ENCODE assay signal across 8 cellular contexts in genomic region chr12:57459055-57459749, GRCh38. TPM values are rescaled to one million over a fixed set of nuclear protein-coding genes. Genes with fewer than 3 reads are reported as not detected.
DNase-seq lines count a peak whose midpoint lies in the region; ATAC-seq and TF ChIP-seq lines count a peak whose summit lies in the region.

No MANE protein-coding gene starts in this region.

- H3K36me3 ChIP-seq in liver (ENCODE audit: control insufficient read depth in 4 of 4, insufficient read depth in 3 of 4, low read depth in 1 of 4, low read length in 3 of 4): no peaks in the 10 kb centered on the region

- WGBS in liver: under 1% methylated on average over 24 of the region's 24 CpGs

- peak; percentile 81 to 85 for TF ChIP-seq RAD21 in liver (IDR thresholded peaks at IDR 0.05)

- H3K27me3 ChIP-seq in liver (ENCODE audit: control insufficient read depth in 4 of 4, insufficient read depth in 4 of 4, low read length in 3 of 4): no peaks in the 10 kb centered on the region

- DNase-seq in C1 segment of cervical spinal cord (lab: John Stamatoyannopoulos, UW) (peak; percentile 34 to 88 (median 82)), NCI-H526 treated with DMSO at 0.1 percent for 48 hours (lab: John Stamatoyannopoulos, UW) (peak; percentile 86), dermis microvascular lymphatic vessel endothelial cell (ENCODE audit: low read depth in 2 of 2) (peak; percentile 82 to 95)
- DNase-seq in activated CD4-positive, alpha-beta T cell treated with anti-CD3 and anti-CD28 coated beads, Interleukin-2, amount 50 U/mL, for 1 hour: peak; percentile 93
- DNase-seq in stimulated activated CD4-positive, alpha-beta T cell treated with anti-CD3 and anti-CD28 coated beads, Interleukin-4, amount 100 ng/mL, for 1 hour: peak; percentile 94

- peak overlapping the region; percentile 94 to 96 for H3K27ac ChIP-seq in liver (ENCODE audit: low read depth in 1 of 2, low read length in 2 of 2)

- peak overlapping the region; percentile 72 to 87 for H3K9ac ChIP-seq in liver (ENCODE audit: low read depth in 1 of 2, low read length in 2 of 2)

- H3K9me3 ChIP-seq in liver (ENCODE audit: control insufficient read depth in 4 of 4, low read length in 3 of 4): no peaks in the 10 kb centered on the region

- ATAC-seq in GM19328 (IDR thresholded peaks at IDR 0.05; ENCODE audit: unreplicated experiment) (peak; percentile 49), HG03520 (IDR thresholded peaks at IDR 0.05; ENCODE audit: unreplicated experiment) (peak; percentile 57)

- H3K4me3 ChIP-seq in liver (ENCODE audit: low read depth in 1 of 3, low read length in 3 of 3): peak overlapping the region; percentile 45 to 80 (median 67)

- peaks cover 7 to 41% (median 23%) of the 10 kb centered on the region in 4 donors for H3K4me1 ChIP-seq in liver (ENCODE audit: control insufficient read depth in 4 of 4, insufficient read depth in 4 of 4, low read length in 3 of 4)

- TF ChIP-seq CTCF in liver (IDR thresholded peaks at IDR 0.05; ENCODE audit: low read depth, low read length, missing input control): peak; percentile 89

TF ChIP-seq in liver, 16 proteins besides CTCF, POLR2A, EP300 and RAD21:
- TF ChIP-seq FOXA2 (IDR thresholded peaks at IDR 0.05) (no peak), HNF4G (IDR thresholded peaks at IDR 0.05) (no peak), RXRA (IDR thresholded peaks at IDR 0.05) (peak in 1 of 2 donors; percentile 3), HNF4A (conservative IDR thresholded peaks at IDR 0.05) (peak in 1 of 2 donors; percentile 7), MAX (IDR thresholded peaks at IDR 0.05) (no peak), GABPA (IDR thresholded peaks at IDR 0.05 in 1 of 2, conservative IDR thresholded peaks at IDR 0.05 in 1 of 2) (no peak), ZBTB33 (IDR thresholded peaks at IDR 0.05) (no peak), JUND (IDR thresholded peaks at IDR 0.05) (peak in 1 of 2 donors; percentile 35), NR2F2 (IDR thresholded peaks at IDR 0.05) (peak; percentile 24), ATF3 (IDR thresholded peaks at IDR 0.05) (no peak), EGR1 (IDR thresholded peaks at IDR 0.05; ENCODE audit: low read depth in 2 of 2) (peak in 1 of 2 donors; percentile 11), SP1 (IDR thresholded peaks at IDR 0.05) (no peak), YY1 (IDR thresholded peaks at IDR 0.05) (no peak), FOXA1 (IDR thresholded peaks at IDR 0.05) (no peak), TAF1 (conservative IDR thresholded peaks at IDR 0.05) (no peak)
- TF ChIP-seq, protein P1, sequence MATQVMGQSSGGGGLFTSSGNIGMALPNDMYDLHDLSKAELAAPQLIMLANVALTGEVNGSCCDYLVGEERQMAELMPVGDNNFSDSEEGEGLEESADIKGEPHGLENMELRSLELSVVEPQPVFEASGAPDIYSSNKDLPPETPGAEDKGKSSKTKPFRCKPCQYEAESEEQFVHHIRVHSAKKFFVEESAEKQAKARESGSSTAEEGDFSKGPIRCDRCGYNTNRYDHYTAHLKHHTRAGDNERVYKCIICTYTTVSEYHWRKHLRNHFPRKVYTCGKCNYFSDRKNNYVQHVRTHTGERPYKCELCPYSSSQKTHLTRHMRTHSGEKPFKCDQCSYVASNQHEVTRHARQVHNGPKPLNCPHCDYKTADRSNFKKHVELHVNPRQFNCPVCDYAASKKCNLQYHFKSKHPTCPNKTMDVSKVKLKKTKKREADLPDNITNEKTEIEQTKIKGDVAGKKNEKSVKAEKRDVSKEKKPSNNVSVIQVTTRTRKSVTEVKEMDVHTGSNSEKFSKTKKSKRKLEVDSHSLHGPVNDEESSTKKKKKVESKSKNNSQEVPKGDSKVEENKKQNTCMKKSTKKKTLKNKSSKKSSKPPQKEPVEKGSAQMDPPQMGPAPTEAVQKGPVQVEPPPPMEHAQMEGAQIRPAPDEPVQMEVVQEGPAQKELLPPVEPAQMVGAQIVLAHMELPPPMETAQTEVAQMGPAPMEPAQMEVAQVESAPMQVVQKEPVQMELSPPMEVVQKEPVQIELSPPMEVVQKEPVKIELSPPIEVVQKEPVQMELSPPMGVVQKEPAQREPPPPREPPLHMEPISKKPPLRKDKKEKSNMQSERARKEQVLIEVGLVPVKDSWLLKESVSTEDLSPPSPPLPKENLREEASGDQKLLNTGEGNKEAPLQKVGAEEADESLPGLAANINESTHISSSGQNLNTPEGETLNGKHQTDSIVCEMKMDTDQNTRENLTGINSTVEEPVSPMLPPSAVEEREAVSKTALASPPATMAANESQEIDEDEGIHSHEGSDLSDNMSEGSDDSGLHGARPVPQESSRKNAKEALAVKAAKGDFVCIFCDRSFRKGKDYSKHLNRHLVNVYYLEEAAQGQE (IDR thresholded peaks at IDR 0.05): peak; percentile 24

RNA-seq across cellular contexts. Expression of gene GLI1, which starts 0.4 kb away (rescaled TPM):
- under 0.01 TPM in 1 of 2 replicates, not detected in the other for total RNA-seq in dermis microvascular lymphatic vessel endothelial cell
- total RNA-seq in liver: under 1 TPM; 0.09 to 0.25 TPM
- polyA plus RNA-seq in liver: under 1 TPM; 0.23 to 0.44 TPM

RNA-seq across cellular contexts. Expression of gene INHBE, which starts 4.1 kb away (rescaled TPM):
- total RNA-seq in dermis microvascular lymphatic vessel endothelial cell (not detected in 2 replicates), liver (100 to 1,000 TPM in 1 of 2 donors, 10 to 100 TPM in 1; 17.6 to 181 TPM)
- polyA plus RNA-seq in liver: 100 to 1,000 TPM in 1 of 2 donors, 10 to 100 TPM in 1; 82.5 to 137 TPM

RNA-seq across cellular contexts. Expression of gene ARHGAP9, which starts 20.5 kb away (rescaled TPM):
- 0.13 TPM in 1 of 2 replicates, not detected in the other for total RNA-seq in dermis microvascular lymphatic vessel endothelial cell
- total RNA-seq in liver: 10 to 100 TPM in 1 of 2 donors, 1 to 10 TPM in 1; 7.7 to 12.0 TPM
- 1 to 10 TPM; 3.0 to 6.5 TPM for polyA plus RNA-seq in liver

RNA-seq across cellular contexts. Expression of gene INHBC, which starts 24.6 kb away (rescaled TPM):
- total RNA-seq in dermis microvascular lymphatic vessel endothelial cell (not detected in 2 replicates), liver (100 to 1,000 TPM in 1 of 2 donors, 1 to 10 TPM in 1; 2.8 to 102 TPM)
- 100 to 1,000 TPM in 1 of 2 donors, 10 to 100 TPM in 1; 71.0 to 134 TPM for polyA plus RNA-seq in liver

RNA-seq across cellular contexts. Expression of gene R3HDM2, which starts 28.4 kb away (rescaled TPM):
- total RNA-seq in dermis microvascular lymphatic vessel endothelial cell: 3.1 and 9.1 TPM in 2 replicates
- 10 to 100 TPM in 1 of 2 donors, 1 to 10 TPM in 1; 7.4 to 28.9 TPM for total RNA-seq in liver
- polyA plus RNA-seq in liver: 10 to 100 TPM; 11.2 to 19.0 TPM

Comparison
In these comparisons a context has a peak if more than half of its experiments do, and no peak if none do; other contexts are left out.
1. Peak in every context shown above with its lines: DNase-seq, ATAC-seq, H3K4me3 ChIP-seq and H3K27ac ChIP-seq.
2. RNA of gene INHBE, which starts 4.1 kb away (total RNA-seq): 17.6 to 181 TPM in liver; not detected in dermis microvascular lymphatic vessel endothelial cell; every median in the first group is over 10 times any median in the second.